8 cellular contexts compared by ENCODE assay signal in genomic region chr4:48830706-48831531, GRCh38. TPM values are rescaled to one million over a fixed set of nuclear protein-coding genes. Genes with fewer than 3 reads are reported as not detected.
DNase-seq lines count a peak whose midpoint lies in the region; ATAC-seq and TF ChIP-seq lines count a peak whose summit lies in the region.

Gene OCIAD1 (plus strand): TSS chr4:48831088. CDS start chr4:48832625, 1,537 bp downstream.

- H3K4me1 ChIP-seq in mammary epithelial cell (ENCODE audit: insufficient read depth, low read length) (peaks cover 9% of the 10 kb centered on the region), iPS-20b (ENCODE audit: insufficient read depth, low read length) (peaks cover 10% of the 10 kb centered on the region; the same call in 1 of the 2 replicates)

- TF ChIP-seq CTCF in WERI-Rb-1 (IDR thresholded peaks at IDR 0.05; ENCODE audit: low read depth, low read length): no peak
- no peak for TF ChIP-seq CTCF in mammary epithelial cell (conservative IDR thresholded peaks at IDR 0.05 in 1 of 2, IDR thresholded peaks at IDR 0.05 in 1 of 2; ENCODE audit: extremely low read depth in 1 of 2, insufficient read depth in 1 of 2, low read depth in 1 of 2, low read length in 2 of 2)

- dilution Hi-C loops in mammary epithelial cell (cut with HindIII; ENCODE audit: low sequenced_read_pairs): no loop called here

- H3K4me3 ChIP-seq in WERI-Rb-1 (ENCODE audit: low read depth, low read length) (peak within 1 kb of the TSS; percentile 99), mammary epithelial cell (replicated peaks in 1 of 3; ENCODE audit: insufficient read depth in 1 of 3, low read depth in 2 of 3, low read length in 3 of 3) (peak within 1 kb of the TSS; percentile 50 to 98 (median 98)), iPS-20b (ENCODE audit: low read length) (peak within 1 kb of the TSS; percentile 89), skin epidermis (peak within 1 kb of the TSS; percentile 64 to 97 (median 71))

- peak within 1 kb of the TSS; percentile 99 for H3K9ac ChIP-seq in mammary epithelial cell (ENCODE audit: insufficient read depth, low read length)
- peak within 1 kb of the TSS; percentile 99 for H3K9ac ChIP-seq in iPS-20b (ENCODE audit: low read depth, low read length)

- H3K4me2 ChIP-seq in mammary epithelial cell (ENCODE audit: insufficient read depth, low read depth, low read length): peak within 1 kb of the TSS; percentile 86

- H3K36me3 ChIP-seq in WERI-Rb-1 (peaks cover 39% of the 10 kb centered on the region), mammary epithelial cell (ENCODE audit: insufficient read depth, low read length) (peaks cover 11% of the 10 kb centered on the region), iPS-20b (ENCODE audit: insufficient read depth, low read depth, low read length) (peaks cover 36% of the 10 kb centered on the region)

- intact Hi-C loops in mammary epithelial cell (cut with micrococcal nuclease): loop anchor here (1.0 to 5.0 kb wide), 5 partner anchors 51 to 253 kb away; partner anchors contain the start of genes FRYL and OCIAD2

- H3K79me2 ChIP-seq in mammary epithelial cell (ENCODE audit: insufficient read depth, low read length): peaks cover 46% of the 10 kb centered on the region

- BruUV-seq in mammary epithelial cell (replicated peaks; lab: Mats Ljungman, UMichigan): TSS peak; percentile 99

- peaks cover 4% of the 10 kb centered on the region for H3K9me3 ChIP-seq in WERI-Rb-1 (ENCODE audit: severe bottlenecking)
- no peaks in the 10 kb centered on the region for H3K9me3 ChIP-seq in mammary epithelial cell (replicated peaks; ENCODE audit: insufficient read depth, low read length)
- H3K9me3 ChIP-seq in iPS-20b (ENCODE audit: insufficient read depth, low read depth, low read length): no peaks in the 10 kb centered on the region

- DNase-seq in ACHN: peak; percentile 99
- peak; percentile 90 for DNase-seq in NCI-H2227 (lab: John Stamatoyannopoulos, UW; ENCODE audit: unreplicated experiment)
- DNase-seq in WERI-Rb-1: peak; percentile 98
- DNase-seq in mammary epithelial cell: peak; percentile 98

- H3K27ac ChIP-seq in WERI-Rb-1 (peak within 1 kb of the TSS; percentile 99), mammary epithelial cell (ENCODE audit: insufficient read depth, low read depth, low read length) (peak within 1 kb of the TSS; percentile 94), iPS-20b (ENCODE audit: low read length) (peak within 1 kb of the TSS; percentile 100), skin epidermis (peak within 1 kb of the TSS; percentile 77 to 98 (median 94))

- in situ Hi-C loops in ACHN (cut with HindIII; ENCODE audit: low pct_ligation_motif_present, low pct_unique_long_range_greater_than_20kb, low sequenced_read_pairs) (loop anchor here (25.0 kb wide), 1 partner anchor 131 kb away; no protein-coding TSS in a partner anchor), mammary epithelial cell (cut with MboI; ENCODE audit: low sequenced_read_pairs in 2 of 2) (loop anchor here in 1 of 2 donors (25.0 kb wide), 1 partner anchor 244 kb away; no protein-coding TSS in a partner anchor)

- H3K27me3 ChIP-seq in WERI-Rb-1 (ENCODE audit: insufficient read depth, low read depth, severe bottlenecking): no peaks in the 10 kb centered on the region
- H3K27me3 ChIP-seq in mammary epithelial cell (ENCODE audit: insufficient read depth, low read length): no peaks in the 10 kb centered on the region
- H3K27me3 ChIP-seq in iPS-20b (ENCODE audit: insufficient read depth, low read length): no peaks in the 10 kb centered on the region

- H2AFZ ChIP-seq in mammary epithelial cell (ENCODE audit: low read depth, low read length): peak within 1 kb of the TSS; percentile 95

- WGBS in mammary epithelial cell (ENCODE audit: low coverage, missing lambda C conversion rate): under 1% methylated on average over 30 of the region's 56 CpGs

- no peaks in the 10 kb centered on the region for H4K20me1 ChIP-seq in mammary epithelial cell (ENCODE audit: insufficient read depth, low read length)

- peak; percentile 99 for ATAC-seq in GM18873 (IDR thresholded peaks at IDR 0.05; ENCODE audit: low FRiP score, unreplicated experiment)
- ATAC-seq in HG03139 (IDR thresholded peaks at IDR 0.05; ENCODE audit: unreplicated experiment): peak; percentile 98

- CTCF ChIA-PET in mammary epithelial cell (lab: Charles Lee; ENCODE audit: low non-redundant PET): no interaction called here

RNA-seq across cellular contexts. Expression of gene OCIAD1, which starts in this region (rescaled TPM):
- 100 to 1,000 TPM in 1 of 2 donors, 10 to 100 TPM in 1; 85.5 to 125 TPM for total RNA-seq in mammary epithelial cell
- 102 TPM for polyA plus RNA-seq in mammary epithelial cell
- 55.2 TPM for polyA minus RNA-seq in mammary epithelial cell

Comparison
In these comparisons a context has a peak if more than half of its experiments do, and no peak if none do; other contexts are left out.
1. Peak in every context shown above with its lines: DNase-seq, ATAC-seq, H3K4me3 ChIP-seq and H3K27ac ChIP-seq.